Comparison of ENCODE assay signal across 8 cellular contexts in the genomic region with DNA sequence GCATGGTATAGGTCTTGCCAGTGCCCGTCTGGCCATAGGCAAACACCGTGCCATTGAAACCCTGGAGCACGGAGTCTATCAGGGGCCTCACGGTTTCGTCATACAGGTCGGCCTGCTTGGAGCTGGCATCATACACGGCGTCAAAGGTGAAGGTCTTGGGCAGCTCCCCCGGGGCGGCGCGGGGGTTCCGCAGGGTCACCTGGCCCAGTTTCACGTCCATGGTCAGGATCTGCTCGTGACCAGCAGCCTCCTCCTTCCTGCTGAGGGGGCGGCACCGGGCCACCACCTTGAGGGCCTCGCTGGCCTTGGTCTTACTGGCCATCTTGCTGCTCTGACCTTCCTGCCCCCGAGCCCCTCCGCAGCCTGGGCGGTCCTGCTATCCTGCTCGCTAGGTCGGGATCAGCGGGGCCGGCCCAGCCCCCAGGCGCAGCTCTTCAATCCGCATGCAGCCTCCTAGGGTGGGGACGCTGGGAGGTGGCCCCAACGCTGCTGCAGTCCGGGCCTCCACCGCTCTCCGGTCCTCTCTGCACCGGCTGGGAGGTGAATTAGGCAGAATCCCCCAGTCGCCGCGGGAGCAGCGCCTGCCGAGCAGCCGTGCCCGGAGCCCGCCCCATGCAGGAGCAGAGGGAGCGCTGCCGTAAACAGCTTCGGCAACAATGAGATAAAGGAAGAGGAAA. TPM values are rescaled to one million over a fixed set of nuclear protein-coding genes. Genes with fewer than 3 reads are reported as not detected.
A peak's percentile ranks its signal among the peaks of the same experiment; 100 is the strongest.
DNase-seq lines count a peak whose midpoint lies in the region; ATAC-seq and TF ChIP-seq lines count a peak whose summit lies in the region.

No MANE protein-coding gene starts in this region.

- no peaks in the 10 kb centered on the region for H3K36me3 Mint-ChIP-seq in activated T-helper 1 cell treated with anti-CD3 and anti-CD28 coated beads, Interleukin-12 subunit alpha, Interleukin-12 subunit beta, Interleukin-2, Interleukin-4 antibody, amounts not matched to agents 30 ng/mL and 10 ng/mL and 1 ng/mL, durations not matched to agents 14 hours and 24 hours and 36 hours (ENCODE audit: low read depth)

- no peak for TF ChIP-seq POLR2A in sigmoid colon (IDR thresholded peaks at IDR 0.05)

- H3K36me3 ChIP-seq in right atrium auricular region (no peaks in the 10 kb centered on the region), sigmoid colon (no peaks in the 10 kb centered on the region)

- H3K4me1 ChIP-seq in right atrium auricular region (peaks cover 0 to 28% of the 10 kb centered on the region in 2 donors), sigmoid colon (peaks cover 0 to 61% (median 47%) of the 10 kb centered on the region in 4 donors)

- intact Hi-C loops in activated T-helper 1 cell treated with anti-CD3 and anti-CD28 coated beads, Interleukin-12 subunit alpha, Interleukin-12 subunit beta, Interleukin-2, Interleukin-4 antibody, amounts not matched to agents 30 ng/mL and 10 ng/mL and 1 ng/mL, durations not matched to agents 14 hours and 24 hours and 36 hours (cut with micrococcal nuclease) = loop anchor here (1.0 to 2.0 kb wide), 3 partner anchors 53 to 129 kb away; a partner anchor contains a TSS
- intact Hi-C loops in sigmoid colon (cut with DNase I) = loop anchor here (2.0 to 5.0 kb wide), 3 partner anchors 51 to 163 kb away; a partner anchor contains a TSS

- H3K27ac ChIP-seq in right atrium auricular region (peak overlapping the region; percentile 53 to 80), sigmoid colon (peak overlapping the region; percentile 68 to 82 (median 74))

- peak overlapping the region; percentile 72 to 86 for H3K4me3 ChIP-seq in right atrium auricular region
- H3K4me3 ChIP-seq in sigmoid colon = peak overlapping the region; percentile 68 to 95 (median 78)

- ATAC-seq in HG03066 (IDR thresholded peaks at IDR 0.05; ENCODE audit: low read depth, unreplicated experiment) = peak; percentile 31

- no peak for TF ChIP-seq EP300 in sigmoid colon (IDR thresholded peaks at IDR 0.05)

- H3K27me3 ChIP-seq in right atrium auricular region (no peaks in the 10 kb centered on the region), sigmoid colon (no peaks in the 10 kb centered on the region)

- peak; percentile 2 to 3 for DNase-seq in activated CD4-positive, alpha-beta T cell treated with anti-CD3 and anti-CD28 coated beads, Interleukin-2, amount 50 U/mL, for 24 hours (ENCODE audit: low read depth in 1 of 2, low spot score in 1 of 2)
- DNase-seq in activated CD4-positive, alpha-beta T cell treated with anti-CD3 and anti-CD28 coated beads for 48 hours = no peak
- DNase-seq in activated T-helper 1 cell treated with anti-CD3 and anti-CD28 coated beads, Interleukin-12 subunit alpha, Interleukin-12 subunit beta, Interleukin-2, Interleukin-4 antibody, amounts not matched to agents 30 ng/mL and 10 ng/mL and 1 ng/mL, durations not matched to agents 14 hours and 24 hours and 36 hours (ENCODE audit: low spot score) = no peak
- DNase-seq in right atrium auricular region (ENCODE audit: low spot score) = no peak
- no peak for DNase-seq in sigmoid colon
- no peak for DNase-seq in NAMALWA (ENCODE audit: low spot score)
- no peak for DNase-seq in NCI-H526 treated with DMSO at 0.1 percent for 48 hours (lab: John Stamatoyannopoulos, UW)

- H3K27me3 Mint-ChIP-seq in activated T-helper 1 cell treated with anti-CD3 and anti-CD28 coated beads, Interleukin-12 subunit alpha, Interleukin-12 subunit beta, Interleukin-2, Interleukin-4 antibody, amounts not matched to agents 30 ng/mL and 10 ng/mL and 1 ng/mL, durations not matched to agents 14 hours and 24 hours and 36 hours (ENCODE audit: insufficient read depth) = no peaks in the 10 kb centered on the region

- 13 to 17% methylated on average over 44 of the region's 44 CpGs for WGBS in sigmoid colon, 2 donors

- H3K9me3 ChIP-seq in right atrium auricular region = no peaks in the 10 kb centered on the region
- no peaks in the 10 kb centered on the region for H3K9me3 ChIP-seq in sigmoid colon

- peak overlapping the region; percentile 52 for H3K27ac Mint-ChIP-seq in activated T-helper 1 cell treated with anti-CD3 and anti-CD28 coated beads, Interleukin-12 subunit alpha, Interleukin-12 subunit beta, Interleukin-2, Interleukin-4 antibody, amounts not matched to agents 30 ng/mL and 10 ng/mL and 1 ng/mL, durations not matched to agents 14 hours and 24 hours and 36 hours

- H3K4me1 Mint-ChIP-seq in activated T-helper 1 cell treated with anti-CD3 and anti-CD28 coated beads, Interleukin-12 subunit alpha, Interleukin-12 subunit beta, Interleukin-2, Interleukin-4 antibody, amounts not matched to agents 30 ng/mL and 10 ng/mL and 1 ng/mL, durations not matched to agents 14 hours and 24 hours and 36 hours (ENCODE audit: low read depth) = peaks cover 17% of the 10 kb centered on the region

- no peaks in the 10 kb centered on the region for H3K9me3 Mint-ChIP-seq in activated T-helper 1 cell treated with anti-CD3 and anti-CD28 coated beads, Interleukin-12 subunit alpha, Interleukin-12 subunit beta, Interleukin-2, Interleukin-4 antibody, amounts not matched to agents 30 ng/mL and 10 ng/mL and 1 ng/mL, durations not matched to agents 14 hours and 24 hours and 36 hours

- peak overlapping the region; percentile 89 for H3K4me3 Mint-ChIP-seq in activated T-helper 1 cell treated with anti-CD3 and anti-CD28 coated beads, Interleukin-12 subunit alpha, Interleukin-12 subunit beta, Interleukin-2, Interleukin-4 antibody, amounts not matched to agents 30 ng/mL and 10 ng/mL and 1 ng/mL, durations not matched to agents 14 hours and 24 hours and 36 hours

- TF ChIP-seq CTCF in right atrium auricular region (IDR thresholded peaks at IDR 0.05) = no peak
- TF ChIP-seq CTCF in sigmoid colon (IDR thresholded peaks at IDR 0.05) = no peak

RNA-seq across cellular contexts. Expression of a gene that starts 0.6 kb away (rescaled TPM):
- 5.3 and 6.2 TPM in 2 replicates for total RNA-seq in activated T-helper 1 cell treated with anti-CD3 and anti-CD28 coated beads, Interleukin-12 subunit alpha, Interleukin-12 subunit beta, Interleukin-2, Interleukin-4 antibody, amounts not matched to agents 30 ng/mL and 10 ng/mL and 1 ng/mL, durations not matched to agents 14 hours and 24 hours and 36 hours
- total RNA-seq in right atrium auricular region (1 to 10 TPM; 3.3 to 3.5 TPM), sigmoid colon (10 to 100 TPM in 1 of 4 donors, 1 to 10 TPM in 3; 5.7 to 12.5 (median 8.1) TPM)
- 1 to 10 TPM in 2 of 3 donors, under 1 TPM in 1; 0.69 to 3.4 (median 1.8) TPM for polyA plus RNA-seq in sigmoid colon

RNA-seq across cellular contexts. Expression of a gene that starts 52.1 kb away (rescaled TPM):
- total RNA-seq in activated T-helper 1 cell treated with anti-CD3 and anti-CD28 coated beads, Interleukin-12 subunit alpha, Interleukin-12 subunit beta, Interleukin-2, Interleukin-4 antibody, amounts not matched to agents 30 ng/mL and 10 ng/mL and 1 ng/mL, durations not matched to agents 14 hours and 24 hours and 36 hours = 128 and 130 TPM in 2 replicates
- total RNA-seq in right atrium auricular region (10 to 100 TPM; 70.9 to 86.7 TPM), sigmoid colon (100 to 1,000 TPM in 2 of 4 donors, 10 to 100 TPM in 2; 92.0 to 116 (median 98.9) TPM)
- polyA plus RNA-seq in sigmoid colon = 10 to 100 TPM; 57.1 to 78.8 (median 67.1) TPM

Comparison
In these comparisons a context has a peak if more than half of its experiments do, and no peak if none do; other contexts are left out.
1. DNase-seq: peak in activated CD4-positive, alpha-beta T cell treated with anti-CD3 and anti-CD28 coated beads, Interleukin-2, amount 50 U/mL, for 24 hours (2 of 2); none in activated CD4-positive, alpha-beta T cell treated with anti-CD3 and anti-CD28 coated beads for 48 hours (single experiment), activated T-helper 1 cell treated with anti-CD3 and anti-CD28 coated beads, Interleukin-12 subunit alpha, Interleukin-12 subunit beta, Interleukin-2, Interleukin-4 antibody, amounts not matched to agents 30 ng/mL and 10 ng/mL and 1 ng/mL, durations not matched to agents 14 hours and 24 hours and 36 hours (single experiment), right atrium auricular region (single experiment), sigmoid colon (single experiment), NAMALWA (single experiment) and NCI-H526 treated with DMSO at 0.1 percent for 48 hours (single experiment).